In genomic region chr15:47551559-47551958, GRCh38 we compare ENCODE assay signal across 27 cellular contexts.
"Had no signal": no experiment of that assay in that cellular context is flagged by ENCODE, and none has a peak within 500 bp of the region (broad histone marks: within the 10 kb centered on the region; RNA-seq: fewer than 3 reads in every experiment).

No MANE protein-coding gene starts in this region.

- H3K4me3 ChIP-seq: coronary artery, dorsolateral prefrontal cortex, esophagus squamous epithelium, gastrocnemius medialis, heart right ventricle, left lung, lower lobe of right lung, mucosa of descending colon had no signal

- H3K27ac ChIP-seq: coronary artery, dorsolateral prefrontal cortex, epithelial cell of prostate, esophagus squamous epithelium, gastrocnemius medialis, heart right ventricle, left lung, lower lobe of right lung had no signal

- H3K4me1 ChIP-seq: esophagus squamous epithelium, gastrocnemius medialis, heart right ventricle, left lung, lower lobe of right lung had no signal

- H3K4me3 Mint-ChIP-seq: effector memory CD8-positive, alpha-beta T cell; endodermal cell; mesothelial cell of epicardium; naive B cell had no signal

- ATAC-seq: effector memory CD8-positive, alpha-beta T cell; esophagus mucosa; gastrocnemius medialis; heart right ventricle; left cardiac atrium; left lung; left ventricle myocardium superior; mucosa of descending colon had no signal

- H3K27me3 Mint-ChIP-seq: effector memory CD8-positive, alpha-beta T cell; naive B cell had no signal

- H3K9me3 ChIP-seq: esophagus squamous epithelium, gastrocnemius medialis, heart right ventricle, left lung, lower lobe of right lung, mucosa of descending colon had no signal

- H3K36me3 ChIP-seq: esophagus squamous epithelium, gastrocnemius medialis, heart right ventricle, left lung, lower lobe of right lung had no signal

- H3K27me3 ChIP-seq: dorsolateral prefrontal cortex, esophagus squamous epithelium, gastrocnemius medialis, heart right ventricle, left lung had no signal

- DNase-seq: dorsolateral prefrontal cortex; effector CD4-positive, alpha-beta T cell; effector memory CD8-positive, alpha-beta T cell; erythroblast; esophagus squamous epithelium; foreskin fibroblast; foreskin melanocyte; gastrocnemius medialis; glutamatergic neuron; heart right ventricle; hippocampal formation; left cardiac atrium; left lung; left ventricle myocardium superior; lower lobe of right lung; mesenchymal stem cell; naive B cell had no signal

- H3K9me3 Mint-ChIP-seq: endodermal cell, mesothelial cell of epicardium had no signal

- FAIRE-seq: colon, endometrium, islet of Langerhans, keratinocyte had no signal

- H3K36me3 Mint-ChIP-seq: mesothelial cell of epicardium, naive B cell had no signal

- H3K27ac Mint-ChIP-seq: effector memory CD8-positive, alpha-beta T cell; endodermal cell; mesothelial cell of epicardium; naive B cell had no signal

- H3K4me1 Mint-ChIP-seq: naive B cell had no signal
